ENCODE assay signal across 26 cellular contexts in the genomic region with DNA sequence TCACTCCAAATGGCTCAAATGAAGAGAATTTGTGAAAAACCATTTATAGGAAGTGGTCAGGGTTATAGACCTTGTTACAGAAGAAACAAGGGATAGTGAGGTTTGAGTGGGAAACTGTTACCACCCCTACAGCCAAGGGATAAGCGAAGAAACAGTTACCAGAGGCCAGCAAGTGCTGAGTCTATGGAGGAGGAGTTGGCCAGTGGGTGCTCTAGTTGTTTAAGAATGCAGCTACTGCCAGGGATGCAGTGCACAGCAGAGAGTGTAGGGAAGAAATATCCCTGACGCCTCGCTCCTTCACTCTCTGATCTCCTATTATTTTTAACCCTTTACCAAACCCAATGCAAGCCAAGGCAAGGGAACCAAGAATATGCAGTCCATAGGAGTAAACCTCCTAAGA. TPM values are rescaled to one million over a fixed set of nuclear protein-coding genes. Genes with fewer than 3 reads are reported as not detected.
DNase-seq lines count a peak whose midpoint lies in the region; TF ChIP-seq lines count a peak whose summit lies in the region.
"Had no signal": no experiment of that assay in that cellular context is flagged by ENCODE, and none has a peak within 500 bp of the region (broad histone marks: within the 10 kb centered on the region; RNA-seq: fewer than 3 reads in every experiment).

No MANE protein-coding gene starts in this region.

- H3K9ac ChIP-seq in mucosa of rectum (ENCODE audit: low read depth in 1 of 2, low read length in 2 of 2), result no peak overlapping the region

- no peak overlapping the region for H3K27ac Mint-ChIP-seq in glutamatergic neuron (ENCODE audit: unreplicated experiment)
- H3K27ac Mint-ChIP-seq: activated CD4-positive, alpha-beta T cell treated with anti-CD3 and anti-CD28 coated beads, Interleukin-2, amount 10 ng/mL, durations not matched to agents 24 days and 14 days; activated T-cell treated with anti-CD3 and anti-CD28 coated beads, Interleukin-2, amount 50 U/mL, for 24 hours; memory B cell had no signal

- peaks cover 3% of the 10 kb centered on the region for H3K4me1 Mint-ChIP-seq in glutamatergic neuron (ENCODE audit: low read depth, unreplicated experiment)
- H3K4me1 Mint-ChIP-seq: activated CD4-positive, alpha-beta T cell treated with anti-CD3 and anti-CD28 coated beads, Interleukin-2, amount 10 ng/mL, durations not matched to agents 24 days and 14 days; memory B cell had no signal

- H3K9me3 Mint-ChIP-seq in glutamatergic neuron (ENCODE audit: unreplicated experiment), result no peaks in the 10 kb centered on the region
- H3K9me3 Mint-ChIP-seq: activated CD4-positive, alpha-beta T cell treated with anti-CD3 and anti-CD28 coated beads, Interleukin-2, amount 10 ng/mL, durations not matched to agents 24 days and 14 days; activated T-cell treated with anti-CD3 and anti-CD28 coated beads, Interleukin-2, amount 50 U/mL, for 24 hours; memory B cell had no signal

- no peak overlapping the region for H3K4me3 ChIP-seq in mucosa of rectum (ENCODE audit: low read length in 2 of 2)
- no peak overlapping the region for H3K4me3 ChIP-seq in suprapubic skin
- H3K4me3 ChIP-seq: body of pancreas, heart right ventricle, K562, spleen, upper lobe of left lung had no signal

- no peaks in the 10 kb centered on the region for H3K36me3 ChIP-seq in mucosa of rectum (ENCODE audit: control insufficient read depth in 2 of 2, insufficient read depth in 2 of 2, low read length in 2 of 2)
- no peaks in the 10 kb centered on the region for H3K36me3 ChIP-seq in suprapubic skin
- H3K36me3 ChIP-seq: heart right ventricle, neutrophil, spleen, upper lobe of left lung, WERI-Rb-1 had no signal

- H3K27me3 ChIP-seq in mucosa of rectum (ENCODE audit: control insufficient read depth in 2 of 2, insufficient read depth in 2 of 2, low read length in 2 of 2), result peaks cover 0 to 4% of the 10 kb centered on the region in 2 donors
- no peaks in the 10 kb centered on the region for H3K27me3 ChIP-seq in suprapubic skin
- H3K27me3 ChIP-seq: body of pancreas, neutrophil, upper lobe of left lung had no signal

- WGBS in suprapubic skin, result 25% methylated on average over 3 of the region's 3 CpGs

- no peak for TF ChIP-seq EP300 in suprapubic skin (IDR thresholded peaks at IDR 0.05)

- TF ChIP-seq POLR2A in suprapubic skin (IDR thresholded peaks at IDR 0.05), result no peak

- H3K36me3 Mint-ChIP-seq in glutamatergic neuron (ENCODE audit: unreplicated experiment), result no peaks in the 10 kb centered on the region
- H3K36me3 Mint-ChIP-seq: memory B cell had no signal

- H3K27me3 Mint-ChIP-seq in glutamatergic neuron (ENCODE audit: unreplicated experiment), result no peaks in the 10 kb centered on the region

- TF ChIP-seq CTCF in VCaP (conservative IDR thresholded peaks at IDR 0.05), result no peak
- no peak for TF ChIP-seq CTCF in suprapubic skin (IDR thresholded peaks at IDR 0.05)
- TF ChIP-seq CTCF in glutamatergic neuron (IDR thresholded peaks at IDR 0.05; ENCODE audit: partially characterized antibody, unreplicated experiment), result no peak

- no peak overlapping the region for H3K4me3 Mint-ChIP-seq in glutamatergic neuron (ENCODE audit: unreplicated experiment)
- H3K4me3 Mint-ChIP-seq: activated CD4-positive, alpha-beta T cell treated with anti-CD3 and anti-CD28 coated beads, Interleukin-2, amount 10 ng/mL, durations not matched to agents 24 days and 14 days; activated T-cell treated with anti-CD3 and anti-CD28 coated beads, Interleukin-2, amount 50 U/mL, for 24 hours; memory B cell had no signal

- H3K27ac ChIP-seq in VCaP (peak overlapping the region; percentile 76), mucosa of rectum (ENCODE audit: low read depth in 2 of 2, low read length in 2 of 2) (peak overlapping the region; percentile 52 to 78), suprapubic skin (peak overlapping the region; percentile 41)
- H3K27ac ChIP-seq: heart right ventricle, neutrophil, WERI-Rb-1 had no signal

- H3K4me1 ChIP-seq in mucosa of rectum (ENCODE audit: control insufficient read depth in 2 of 2, insufficient read depth in 2 of 2, low read length in 2 of 2) (peaks cover 0 to 22% of the 10 kb centered on the region in 2 donors), suprapubic skin (no peaks in the 10 kb centered on the region)
- H3K4me1 ChIP-seq: body of pancreas, spleen, upper lobe of left lung had no signal

- H3K9me3 ChIP-seq in mucosa of rectum (ENCODE audit: control insufficient read depth in 2 of 2, low read length in 2 of 2), result no peaks in the 10 kb centered on the region
- H3K9me3 ChIP-seq in suprapubic skin, result no peaks in the 10 kb centered on the region
- H3K9me3 ChIP-seq: body of pancreas, heart right ventricle, neutrophil, spleen, upper lobe of left lung had no signal

- peak; percentile 3 for DNase-seq in NCI-H69 (lab: John Stamatoyannopoulos, UW)
- no peak for DNase-seq in suprapubic skin (ENCODE audit: low spot score in 2 of 2)
- DNase-seq in NCI-H1694 (lab: John Stamatoyannopoulos, UW), result no peak
- no peak for DNase-seq in iPS-NIHi7 (ENCODE audit: extremely low spot score)
- DNase-seq in glutamatergic neuron, result no peak
- DNase-seq: activated CD4-positive, alpha-beta T cell treated with anti-CD3 and anti-CD28 coated beads, Interleukin-2, amount 10 ng/mL, durations not matched to agents 24 days and 14 days; activated gamma-delta T cell treated with Interleukin-2 at 50 U/mL for 16 hours; activated T-cell treated with anti-CD3 and anti-CD28 coated beads, Interleukin-2, amount 50 U/mL, for 24 hours; body of pancreas; cerebellar nuclear complex; heart right ventricle; left cardiac atrium; NCI-H1417; NCI-H2081; NCI-H446; NCI-H82; spleen; upper lobe of left lung; WERI-Rb-1 had no signal

RNA-seq across cellular contexts. Expression of a gene that starts 15.2 kb away (rescaled TPM):
- total RNA-seq in suprapubic skin (1 to 10 TPM in 3 of 4 donors, under 1 TPM in 1; 0.57 to 6.4 (median 3.0) TPM), glutamatergic neuron (ENCODE audit: unreplicated experiment) (0.25 TPM)
- total RNA-seq: activated CD4-positive, alpha-beta T cell treated with anti-CD3 and anti-CD28 coated beads, Interleukin-2, amount 10 ng/mL, durations not matched to agents 24 days and 14 days; activated CD8-positive, alpha-beta memory T cell treated with anti-CD3 and anti-CD28 coated beads for 36 hours; T-helper 2 cell treated with Interferon-gamma antibody and Interleukin-4, amounts not matched to agents 100 ng/mL and 5 ng/mL, for 36 hours had no signal
